ENCODE assay signal across 15 cellular contexts in the genomic region with DNA sequence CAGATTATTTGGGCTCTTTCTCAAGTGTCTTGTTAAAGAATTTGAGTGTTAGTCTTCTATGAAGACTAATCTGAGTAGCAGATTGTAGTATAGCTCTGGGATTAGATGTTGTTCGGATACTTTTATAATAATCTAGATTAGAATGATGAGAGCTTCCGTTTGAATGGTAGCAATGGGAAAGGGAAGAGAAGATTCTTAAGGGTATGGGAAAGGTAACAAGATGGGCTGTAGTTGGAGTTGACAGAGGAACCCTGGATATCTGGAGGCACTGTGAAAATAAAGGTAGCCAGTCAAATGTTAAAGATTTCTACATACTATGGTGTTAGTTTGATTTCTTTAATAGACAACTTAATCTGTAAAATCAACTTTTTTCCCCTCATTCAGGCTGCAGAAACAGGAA. TPM values are rescaled to one million over a fixed set of nuclear protein-coding genes. Genes with fewer than 3 reads are reported as not detected.
DNase-seq lines count a peak whose midpoint lies in the region; ATAC-seq, FAIRE-seq and TF ChIP-seq lines count a peak whose summit lies in the region.
"Had no signal": no experiment of that assay in that cellular context is flagged by ENCODE, and none has a peak within 500 bp of the region (broad histone marks: within the 10 kb centered on the region; RNA-seq: fewer than 3 reads in every experiment).

No MANE protein-coding gene starts in this region.

- no peak overlapping the region for H3K4me3 ChIP-seq in K562
- H3K4me3 ChIP-seq: BLaER1 treated with 17β-estradiol and CSF1 and Interleukin-3, amounts not matched to agents 10 nM and 100 nM; GM23248 had no signal

- H3K27ac Mint-ChIP-seq in activated T-cell treated with anti-CD3 and anti-CD28 coated beads, Interleukin-2, amount 50 U/mL, for 24 hours: peak overlapping the region; percentile 59
- peak overlapping the region; percentile 3; the same call in 1 of the 2 replicates for H3K27ac Mint-ChIP-seq in HFFc6
- peak overlapping the region; percentile 8 for H3K27ac Mint-ChIP-seq in nephron progenitor cell

- no peaks in the 10 kb centered on the region for H3K27me3 ChIP-seq in K562 (ENCODE audit: control insufficient read depth in 2 of 2, insufficient read depth in 2 of 2, low read length in 2 of 2)
- H3K27me3 ChIP-seq: BLaER1 treated with 17β-estradiol and CSF1 and Interleukin-3, amounts not matched to agents 10 nM and 100 nM had no signal

- no peaks in the 10 kb centered on the region for H4K20me1 ChIP-seq in K562 (replicated peaks; ENCODE audit: control insufficient read depth, insufficient read depth, low read length)

- no peak overlapping the region for H3K4me2 ChIP-seq in K562 (ENCODE audit: insufficient read depth, low read length)
- H3K4me2 ChIP-seq: BLaER1 treated with 17β-estradiol and CSF1 and Interleukin-3, amounts not matched to agents 10 nM and 100 nM had no signal

- in situ Hi-C loops in K562 (cut with MboI): loop anchor here (25.0 kb wide), 1 partner anchor 684 kb away; no protein-coding TSS in a partner anchor

- H3K9me1 ChIP-seq in K562 (ENCODE audit: control insufficient read depth, insufficient read depth, low read length): no peaks in the 10 kb centered on the region

- no peaks in the 10 kb centered on the region for H3K9me3 Mint-ChIP-seq in activated T-cell treated with anti-CD3 and anti-CD28 coated beads, Interleukin-2, amount 50 U/mL, for 24 hours
- H3K9me3 Mint-ChIP-seq in HFFc6 (no peaks in the 10 kb centered on the region), nephron progenitor cell (no peaks in the 10 kb centered on the region)
- H3K9me3 Mint-ChIP-seq: CD4-positive, CD25-positive, alpha-beta regulatory T cell had no signal

- intact Hi-C loops in K562 (cut with micrococcal nuclease): no loop called here

- no TSS peak for BruUV-seq in K562 (replicated peaks; lab: Mats Ljungman, UMichigan)

- DNase-seq in activated T-cell treated with anti-CD3 and anti-CD28 coated beads, Interleukin-2, amount 50 U/mL, for 24 hours: no peak
- no peak for DNase-seq in activated T-cell treated with anti-CD3 and anti-CD28 coated beads, Interleukin-2, amount 50 U/mL, for 1 hour
- DNase-seq in HFFc6 (no peak), K562 (ENCODE audit: extremely low read depth in 1 of 4, low spot score in 3 of 4) (no peak), nephron progenitor cell (no peak), GM19238 (ENCODE audit: insufficient read length, low spot score) (no peak)
- DNase-seq in activated CD4-positive, CD25-positive, alpha-beta regulatory T cell treated with anti-CD3 and anti-CD28 coated beads, Interleukin-2, amount 50 U/mL, for 72 hours: no peak
- DNase-seq: ACHN; CD4-positive, CD25-positive, alpha-beta regulatory T cell; DMS53; GM23248 had no signal

- H3K4me3 Mint-ChIP-seq in activated T-cell treated with anti-CD3 and anti-CD28 coated beads, Interleukin-2, amount 50 U/mL, for 24 hours: no peak overlapping the region
- H3K4me3 Mint-ChIP-seq in HFFc6 (no peak overlapping the region), nephron progenitor cell (no peak overlapping the region)

- H3K9ac ChIP-seq in K562 (ENCODE audit: insufficient read depth in 1 of 2, low read depth in 2 of 2, low read length in 2 of 2): no peak overlapping the region
- H3K9ac ChIP-seq: BLaER1 treated with 17β-estradiol and CSF1 and Interleukin-3, amounts not matched to agents 10 nM and 100 nM; GM23248 had no signal

- TF ChIP-seq EP300 in K562 (IDR thresholded peaks at IDR 0.05; ENCODE audit: low read length): no peak

- H3K27me3 Mint-ChIP-seq in activated T-cell treated with anti-CD3 and anti-CD28 coated beads, Interleukin-2, amount 50 U/mL, for 24 hours: no peaks in the 10 kb centered on the region
- no peaks in the 10 kb centered on the region for H3K27me3 Mint-ChIP-seq in HFFc6 (ENCODE audit: insufficient read depth)
- no peaks in the 10 kb centered on the region for H3K27me3 Mint-ChIP-seq in nephron progenitor cell (ENCODE audit: low read depth, poor library complexity)
- H3K27me3 Mint-ChIP-seq: CD4-positive, CD25-positive, alpha-beta regulatory T cell had no signal

- H3K4me1 Mint-ChIP-seq in activated T-cell treated with anti-CD3 and anti-CD28 coated beads, Interleukin-2, amount 50 U/mL, for 24 hours (ENCODE audit: low read depth): peaks cover 31% of the 10 kb centered on the region
- H3K4me1 Mint-ChIP-seq in HFFc6 (ENCODE audit: low read depth) (peaks cover 18% of the 10 kb centered on the region), nephron progenitor cell (peaks cover 26% of the 10 kb centered on the region)

- H3K4me1 ChIP-seq in K562 (replicated peaks in 1 of 2; ENCODE audit: control insufficient read depth in 2 of 2, insufficient read depth in 2 of 2, low read length in 2 of 2): peaks cover 3 to 8% of the 10 kb centered on the region in 2 experiments; a peak in 4 of 5 replicates

- no peak overlapping the region for H2AFZ ChIP-seq in K562 (ENCODE audit: low read depth, low read length)
- H2AFZ ChIP-seq: GM23248 had no signal

- no peak for FAIRE-seq in K562 (lab: Jason Lieb, UNC)
- FAIRE-seq: H54 had no signal

- peaks cover 70% of the 10 kb centered on the region for H3K36me3 ChIP-seq in K562 (ENCODE audit: control insufficient read depth, insufficient read depth, low read length)

- H3K27ac ChIP-seq in K562 (ENCODE audit: extremely low read depth, low read depth, low read length): no peak overlapping the region
- H3K27ac ChIP-seq: BLaER1 treated with 17β-estradiol and CSF1 and Interleukin-3, amounts not matched to agents 10 nM and 100 nM; GM23248 had no signal

- TF ChIP-seq CTCF in HFFc6 (IDR thresholded peaks at IDR 0.05): no peak
- no peak for TF ChIP-seq CTCF in K562 (IDR thresholded peaks at IDR 0.05 in 2 of 3, conservative IDR thresholded peaks at IDR 0.05 in 1 of 3; ENCODE audit: insufficient read depth in 2 of 3, low read depth in 1 of 3, low read length in 3 of 3)
- TF ChIP-seq CTCF in nephron progenitor cell (IDR thresholded peaks at IDR 0.05): no peak

- POLR2A ChIA-PET in K562 (lab: Yijun Ruan, JAX): no interaction called here

- H3K36me3 Mint-ChIP-seq in activated T-cell treated with anti-CD3 and anti-CD28 coated beads, Interleukin-2, amount 50 U/mL, for 24 hours (ENCODE audit: low read depth): peaks cover 91% of the 10 kb centered on the region
- peaks cover 39% of the 10 kb centered on the region for H3K36me3 Mint-ChIP-seq in HFFc6 (ENCODE audit: low read depth)
- peaks cover 67% of the 10 kb centered on the region for H3K36me3 Mint-ChIP-seq in nephron progenitor cell (ENCODE audit: low read depth)

- H3K9me3 ChIP-seq in K562 (replicated peaks; ENCODE audit: control insufficient read depth, insufficient read depth, low read depth, low read length): no peaks in the 10 kb centered on the region
- H3K9me3 ChIP-seq: BLaER1 treated with 17β-estradiol and CSF1 and Interleukin-3, amounts not matched to agents 10 nM and 100 nM had no signal

- 81% methylated on average over 2 of the region's 2 CpGs for WGBS in K562 (ENCODE audit: insufficient coverage, low coverage, missing lambda C conversion rate)

- peaks cover 58% of the 10 kb centered on the region for H3K79me2 ChIP-seq in K562 (ENCODE audit: control insufficient read depth, insufficient read depth, low read length)

- CTCF ChIA-PET in K562 (lab: Yijun Ruan, JAX; ENCODE audit: low intra/inter-chr PET ratio): no interaction called here

- no peak for TF ChIP-seq POLR2A in K562 (conservative IDR thresholded peaks at IDR 0.05)

- ATAC-seq in K562 (no peak), GM21737 (IDR thresholded peaks at IDR 0.05; ENCODE audit: unreplicated experiment) (no peak)
- ATAC-seq: HCT116 had no signal

- TF ChIP-seq RAD21 in K562 (CRISPR knock-in tag; conservative IDR thresholded peaks at IDR 0.05 in 1 of 2, IDR thresholded peaks at IDR 0.05 in 1 of 2): no peak

RNA-seq across cellular contexts. Expression of a gene that starts 4.7 kb away (rescaled TPM):
- total RNA-seq in HFFc6 (2021; fragmentation: NEBNext Ultra II Directional; extraction: Animal tissue kit (Norgen Biotek cat#: 25700)): 100 to 1,000 TPM; 111 to 123 (median 113) TPM
- 46.4 and 156 TPM in 2 replicates for total RNA-seq in K562 (2011; cell fraction: chromatin; rRNA removed; ENCODE audit: low replicate concordance)
- 25.7 and 32.1 TPM in 2 replicates for total RNA-seq in K562 (2011; cell fraction: nucleolus; rRNA removed)
- 53.1 and 62.4 TPM in 2 replicates for total RNA-seq in K562 (2011; cell fraction: nucleoplasm; rRNA removed)
- total RNA-seq in K562 (2014; rRNA removed) (116 and 118 TPM in 2 replicates), K562 (2014; rRNA removed; fragmentation: Illumina TruSeq; extraction: Trizol) (277 and 293 TPM in 2 replicates), K562 (2015; rRNA removed; fragmentation: Illumina TruSeq; extraction: Trizol) (212 and 232 TPM in 2 replicates), K562 (2021) (190 and 203 TPM in 2 replicates)
- polyA plus RNA-seq in K562 (2011; rRNA removed) (143 and 249 TPM in 2 replicates), K562 (2014; fragmentation: Illumina TruSeq; extraction: Trizol) (217 and 239 TPM in 2 replicates), K562 (2014; fragmentation: Nextera tagmentation; extraction: Ambion mirVana) (100 to 1,000 TPM; 172 to 265 TPM), K562 (2014; rRNA removed) (176 and 184 TPM in 2 replicates)
- polyA plus RNA-seq in K562 (2011; cell fraction: cytosol; rRNA removed): 32.5 and 67.6 TPM in 2 replicates
- polyA plus RNA-seq in K562 (2011; cell fraction: nucleus; rRNA removed): 41.8 and 80.5 TPM in 2 replicates
- 113 and 183 TPM in 2 replicates for polyA plus RNA-seq in K562 (2012)
- 229 and 258 TPM in 2 replicates for polyA minus RNA-seq in K562 (2011; rRNA and poly(A)+ RNA removed)
- 54.7 and 90.4 TPM in 2 replicates for polyA minus RNA-seq in K562 (2011; cell fraction: cytosol; rRNA and poly(A)+ RNA removed)
- 44.2 and 74.3 TPM in 2 replicates for polyA minus RNA-seq in K562 (2011; cell fraction: nucleus; rRNA and poly(A)+ RNA removed)

RNA-seq across cellular contexts. Expression of a gene that starts 35.2 kb away (rescaled TPM):
- 10 to 100 TPM; 43.5 to 54.0 (median 52.2) TPM for total RNA-seq in HFFc6 (2021; fragmentation: NEBNext Ultra II Directional; extraction: Animal tissue kit (Norgen Biotek cat#: 25700))
- total RNA-seq in K562 (2011; cell fraction: chromatin; rRNA removed; ENCODE audit: low replicate concordance): 91.7 and 241 TPM in 2 replicates
- total RNA-seq in K562 (2011; cell fraction: nucleolus; rRNA removed): 43.5 and 55.7 TPM in 2 replicates
- total RNA-seq in K562 (2011; cell fraction: nucleoplasm; rRNA removed): 65.8 and 79.2 TPM in 2 replicates
- total RNA-seq in K562 (2014; rRNA removed) (69.9 and 79.6 TPM in 2 replicates), K562 (2014; rRNA removed; fragmentation: Illumina TruSeq; extraction: Trizol) (90.3 and 91.4 TPM in 2 replicates), K562 (2015; rRNA removed; fragmentation: Illumina TruSeq; extraction: Trizol) (90.1 and 94.4 TPM in 2 replicates), K562 (2021) (91.2 and 95.8 TPM in 2 replicates)
- polyA plus RNA-seq in K562 (2011; rRNA removed) (55.3 and 56.7 TPM in 2 replicates), K562 (2014; fragmentation: Illumina TruSeq; extraction: Trizol) (63.7 and 70.8 TPM in 2 replicates), K562 (2014; fragmentation: Nextera tagmentation; extraction: Ambion mirVana) (10 to 100 TPM; 15.3 to 33.5 TPM), K562 (2014; rRNA removed) (43.1 and 49.5 TPM in 2 replicates)
- 40.2 and 57.1 TPM in 2 replicates for polyA plus RNA-seq in K562 (2011; cell fraction: cytosol; rRNA removed)
- polyA plus RNA-seq in K562 (2011; cell fraction: nucleus; rRNA removed): 61.7 and 63.2 TPM in 2 replicates
- 55.4 and 126 TPM in 2 replicates for polyA plus RNA-seq in K562 (2012)
- 182 and 229 TPM in 2 replicates for polyA minus RNA-seq in K562 (2011; rRNA and poly(A)+ RNA removed)
- polyA minus RNA-seq in K562 (2011; cell fraction: cytosol; rRNA and poly(A)+ RNA removed): 75.2 and 76.4 TPM in 2 replicates
- polyA minus RNA-seq in K562 (2011; cell fraction: nucleus; rRNA and poly(A)+ RNA removed): 67.5 and 123 TPM in 2 replicates

Comparison
In these comparisons a context has a peak if more than half of its experiments do, and no peak if none do; other contexts are left out.
1. H3K27ac Mint-ChIP-seq: peak in every context shown above with its lines; median percentile 59 in activated T-cell treated with anti-CD3 and anti-CD28 coated beads, Interleukin-2, amount 50 U/mL, for 24 hours; 8 in nephron progenitor cell; 3 in HFFc6.